ENCODE assay signal across 1 cellular context in genomic region chr1:156368157-156368658, GRCh38.
A peak's percentile ranks its signal among the peaks of the same experiment; 100 is the strongest.
TF ChIP-seq lines count a peak whose summit lies in the region.

No MANE protein-coding gene starts in this region.

TF ChIP-seq in HepG2, 621 proteins besides CTCF, POLR2A, EP300 and RAD21 (continues in another document):
- TF ChIP-seq SNAPC4 (CRISPR knock-in tag; IDR thresholded peaks at IDR 0.05) = no peak
- no peak for TF ChIP-seq ZNF468 (CRISPR knock-in tag; IDR thresholded peaks at IDR 0.05)
- TF ChIP-seq ARID4A (CRISPR knock-in tag; IDR thresholded peaks at IDR 0.05; ENCODE audit: borderline replicate concordance) = no peak
- TF ChIP-seq FOXP4 (CRISPR knock-in tag; IDR thresholded peaks at IDR 0.05) = peak; percentile 72; the same call in 1 of the 2 replicates
- TF ChIP-seq ZMAT3 (CRISPR knock-in tag; conservative IDR thresholded peaks at IDR 0.05) = no peak
- no peak for TF ChIP-seq RAD51 (IDR thresholded peaks at IDR 0.05; ENCODE audit: borderline replicate concordance)
- TF ChIP-seq POLR2AphosphoS2 (IDR thresholded peaks at IDR 0.05; ENCODE audit: low read depth, low read length) = no peak
- TF ChIP-seq TOE1 (CRISPR knock-in tag; IDR thresholded peaks at IDR 0.05) = no peak
- no peak for TF ChIP-seq HMGA1 (CRISPR knock-in tag; conservative IDR thresholded peaks at IDR 0.05)
- peak; percentile 33; the same call in 1 of the 2 replicates for TF ChIP-seq ZNF691 (CRISPR knock-in tag; IDR thresholded peaks at IDR 0.05; ENCODE audit: borderline replicate concordance, low read depth)
- TF ChIP-seq ZNF354B (CRISPR knock-in tag; IDR thresholded peaks at IDR 0.05) = no peak
- no peak for TF ChIP-seq ZNF546 (CRISPR knock-in tag; conservative IDR thresholded peaks at IDR 0.05)
- no peak; the same call in 1 of the 2 replicates for TF ChIP-seq ZFX (CRISPR knock-in tag; IDR thresholded peaks at IDR 0.05; ENCODE audit: low read depth)
- TF ChIP-seq CCDC6 (CRISPR knock-in tag; IDR thresholded peaks at IDR 0.05) = peak; percentile 57; the same call in 1 of the 2 replicates
- no peak for TF ChIP-seq CHD4 (IDR thresholded peaks at IDR 0.05; ENCODE audit: borderline replicate concordance, low read length)
- no peak for TF ChIP-seq ZNF274 (CRISPR knock-in tag; IDR thresholded peaks at IDR 0.05)
- no peak for TF ChIP-seq FOXM1 (CRISPR knock-in tag; IDR thresholded peaks at IDR 0.05)
- no peak for TF ChIP-seq ZNF780A (CRISPR knock-in tag; IDR thresholded peaks at IDR 0.05)
- no peak for TF ChIP-seq ZEB1 (IDR thresholded peaks at IDR 0.05; ENCODE audit: insufficient replicate concordance, low read depth)
- no peak for TF ChIP-seq JUN (CRISPR knock-in tag; IDR thresholded peaks at IDR 0.05)
- no peak for TF ChIP-seq PLRG1 (conservative IDR thresholded peaks at IDR 0.05)
- no peak for TF ChIP-seq ZNF317 (CRISPR knock-in tag; IDR thresholded peaks at IDR 0.05)
- TF ChIP-seq TCF7L2 (IDR thresholded peaks at IDR 0.05; ENCODE audit: low read depth, low read length) = no peak
- TF ChIP-seq ZFYVE20 (CRISPR knock-in tag; IDR thresholded peaks at IDR 0.05; ENCODE audit: borderline replicate concordance, low read depth) = no peak
- TF ChIP-seq SMAD1 (CRISPR knock-in tag; IDR thresholded peaks at IDR 0.05; ENCODE audit: borderline replicate concordance, low read depth) = no peak
- TF ChIP-seq ZNF720 (CRISPR knock-in tag; IDR thresholded peaks at IDR 0.05) = no peak
- TF ChIP-seq ZNF142 (CRISPR knock-in tag; IDR thresholded peaks at IDR 0.05) = peak; percentile 51; the same call in 1 of the 2 replicates
- no peak for TF ChIP-seq ZZZ3 (CRISPR knock-in tag; IDR thresholded peaks at IDR 0.05; ENCODE audit: borderline replicate concordance)
- no peak; the same call in 1 of the 2 replicates for TF ChIP-seq RXRB (CRISPR knock-in tag; IDR thresholded peaks at IDR 0.05; ENCODE audit: borderline replicate concordance)
- no peak for TF ChIP-seq TBL1XR1 (IDR thresholded peaks at IDR 0.05; ENCODE audit: borderline replicate concordance, low read length, partially characterized antibody)
- TF ChIP-seq SKI (IDR thresholded peaks at IDR 0.05; ENCODE audit: partially characterized antibody) = no peak
- TF ChIP-seq ZFP36L1 (CRISPR knock-in tag; IDR thresholded peaks at IDR 0.05) = no peak
- TF ChIP-seq ZNF773 (CRISPR knock-in tag; IDR thresholded peaks at IDR 0.05; ENCODE audit: borderline replicate concordance) = no peak; the same call in 1 of the 2 replicates
- TF ChIP-seq TEAD2 (CRISPR knock-in tag; IDR thresholded peaks at IDR 0.05) = no peak
- TF ChIP-seq ZNF33B (CRISPR knock-in tag; IDR thresholded peaks at IDR 0.05) = no peak
- no peak for TF ChIP-seq KAT2B (IDR thresholded peaks at IDR 0.05; ENCODE audit: borderline replicate concordance, low read depth, low read length)
- no peak for TF ChIP-seq GZF1 (CRISPR knock-in tag; IDR thresholded peaks at IDR 0.05)
- no peak for TF ChIP-seq CSRNP1 (CRISPR knock-in tag; IDR thresholded peaks at IDR 0.05)
- no peak for TF ChIP-seq FOXP1 (IDR thresholded peaks at IDR 0.05)
- TF ChIP-seq FOXP1 (CRISPR knock-in tag; IDR thresholded peaks at IDR 0.05) = peak; percentile 53
- no peak for TF ChIP-seq ATF7 (IDR thresholded peaks at IDR 0.05)
- no peak for TF ChIP-seq ATF7 (CRISPR knock-in tag; IDR thresholded peaks at IDR 0.05)
- no peak for TF ChIP-seq LCORL (IDR thresholded peaks at IDR 0.05)
- TF ChIP-seq LCORL (CRISPR knock-in tag; IDR thresholded peaks at IDR 0.05) = peak; percentile 69
- TF ChIP-seq DNMT3B (CRISPR knock-in tag; conservative IDR thresholded peaks at IDR 0.05) = no peak
- TF ChIP-seq ZNF276 (CRISPR knock-in tag; IDR thresholded peaks at IDR 0.05; ENCODE audit: low read depth) = no peak
- no peak for TF ChIP-seq TGIF2 (CRISPR knock-in tag; IDR thresholded peaks at IDR 0.05)
